ENCODE assay signal across 27 cellular contexts in the genomic region with DNA sequence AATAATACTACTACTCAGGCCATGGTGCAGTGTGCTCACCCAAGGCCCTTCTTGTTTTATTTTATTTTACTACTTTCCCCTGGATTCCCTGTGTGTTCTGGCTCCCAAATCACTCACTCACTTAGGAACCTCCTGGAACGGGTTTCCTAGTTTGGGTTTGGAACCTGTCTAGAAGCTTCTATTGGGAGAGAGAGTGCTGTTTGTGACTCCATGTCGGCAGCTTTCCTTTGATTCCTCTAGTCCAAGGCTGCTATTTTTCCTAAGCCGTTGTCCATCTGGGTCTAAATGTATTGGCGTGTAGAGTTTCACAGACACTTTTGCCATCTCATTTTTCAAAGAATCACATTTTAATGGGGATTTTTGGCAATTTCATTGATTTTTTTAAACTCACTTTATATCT.
DNase-seq lines count a peak whose midpoint lies in the region; ATAC-seq and TF ChIP-seq lines count a peak whose summit lies in the region.
"Had no signal": no experiment of that assay in that cellular context is flagged by ENCODE, and none has a peak within 500 bp of the region (broad histone marks: within the 10 kb centered on the region; RNA-seq: fewer than 3 reads in every experiment).

No MANE protein-coding gene starts in this region.

- H2AFZ ChIP-seq in GM23338 (peak overlapping the region; percentile 69; the same call in 1 of the 2 replicates), mesenchymal stem cell (ENCODE audit: low read depth, low read length) (no peak overlapping the region)
- H2AFZ ChIP-seq: GM23248 had no signal

- no peak overlapping the region for H4K91ac ChIP-seq in mesenchymal stem cell (ENCODE audit: low read length)

- H3K4me1 ChIP-seq in GM23338 (ENCODE audit: insufficient read depth), result peaks cover 8% of the 10 kb centered on the region; the same call in 1 of the 2 replicates
- H3K4me1 ChIP-seq in right lobe of liver, result peaks cover 0 to 25% (median 10%) of the 10 kb centered on the region in 4 donors
- no peaks in the 10 kb centered on the region for H3K4me1 ChIP-seq in mesenchymal stem cell (ENCODE audit: control insufficient read depth, insufficient read depth, low read depth, low read length)
- no peaks in the 10 kb centered on the region for H3K4me1 ChIP-seq in left lung
- H3K4me1 ChIP-seq: BLaER1 treated with 17β-estradiol and CSF1 and Interleukin-3, amounts not matched to agents 10 nM and 100 nM; Peyer's patch had no signal

- TF ChIP-seq POLR2A in right lobe of liver (IDR thresholded peaks at IDR 0.05), result no peak

- H2BK15ac ChIP-seq in mesenchymal stem cell (ENCODE audit: low read depth, poor library complexity, severe bottlenecking), result no peak overlapping the region

- H3K27ac Mint-ChIP-seq in GM23338, result no peak overlapping the region
- H3K27ac Mint-ChIP-seq in WTC11, result no peak overlapping the region
- H3K27ac Mint-ChIP-seq: CD4-positive, alpha-beta T cell had no signal

- no peak overlapping the region for H2AK5ac ChIP-seq in mesenchymal stem cell (ENCODE audit: low read length, severe bottlenecking)

- no peak overlapping the region for H2BK12ac ChIP-seq in mesenchymal stem cell (ENCODE audit: low read length in 2 of 2)

- H3K14ac ChIP-seq in mesenchymal stem cell (ENCODE audit: low read length in 2 of 2), result no peak overlapping the region

- intact Hi-C loops in right lobe of liver (cut with DNase I), result no loop called here
- intact Hi-C loops in left lung (cut with DNase I), result no loop called here

- no peak overlapping the region for H3K9ac ChIP-seq in mesenchymal stem cell (ENCODE audit: low read length)
- H3K9ac ChIP-seq: BLaER1 treated with 17β-estradiol and CSF1 and Interleukin-3, amounts not matched to agents 10 nM and 100 nM; GM23248 had no signal

- H3K36me3 ChIP-seq in GM23338 (ENCODE audit: insufficient read depth), result no peaks in the 10 kb centered on the region
- H3K36me3 ChIP-seq in right lobe of liver, result no peaks in the 10 kb centered on the region
- H3K36me3 ChIP-seq in mesenchymal stem cell (ENCODE audit: control insufficient read depth in 1 of 2, insufficient read depth in 2 of 2, low read depth in 1 of 2, low read length in 2 of 2), result no peaks in the 10 kb centered on the region
- no peaks in the 10 kb centered on the region for H3K36me3 ChIP-seq in left lung
- H3K36me3 ChIP-seq: BLaER1 treated with 17β-estradiol and CSF1 and Interleukin-3, amounts not matched to agents 10 nM and 100 nM; Peyer's patch had no signal

- DNase-seq in GM23338 (ENCODE audit: low spot score) (no peak), WTC11 (ENCODE audit: low spot score) (no peak), right lobe of liver (no peak), NCI-H2196 (lab: John Stamatoyannopoulos, UW; ENCODE audit: unreplicated experiment) (no peak), mesenchymal stem cell (no peak), left lung (no peak), NCI-H2029 treated with DMSO at 0.1 percent for 48 hours (lab: John Stamatoyannopoulos, UW) (no peak)
- DNase-seq: AML-193; CD4-positive, alpha-beta T cell; DMS79; EL; GDM1; GM23248; HCEC 1CT; IMR-90; KG1; MM.1S; NCI-H1092; NCI-H1417 treated with DMSO at 0.1 percent for 48 hours; NCI-H187; NCI-H2171 treated with DMSO at 0.1 percent for 48 hours; NCI-H524; NCI-H774; Peyer's patch had no signal

- H3K18ac ChIP-seq in mesenchymal stem cell (ENCODE audit: low read depth in 1 of 2, low read length in 2 of 2), result no peak overlapping the region

- H4K8ac ChIP-seq in mesenchymal stem cell (ENCODE audit: low read length), result no peak overlapping the region

- no peaks in the 10 kb centered on the region for H3K36me3 Mint-ChIP-seq in GM23338 (ENCODE audit: low read depth)
- no peaks in the 10 kb centered on the region for H3K36me3 Mint-ChIP-seq in WTC11

- H3K27me3 Mint-ChIP-seq in GM23338 (ENCODE audit: insufficient read depth, low read depth, poor library complexity) (no peaks in the 10 kb centered on the region), WTC11 (ENCODE audit: low read depth) (peaks cover 8% of the 10 kb centered on the region)
- H3K27me3 Mint-ChIP-seq: CD4-positive, alpha-beta T cell had no signal

- H3K4me3 Mint-ChIP-seq in GM23338 (no peak overlapping the region), WTC11 (no peak overlapping the region)
- H3K4me3 Mint-ChIP-seq: CD4-positive, alpha-beta T cell had no signal

- no peaks in the 10 kb centered on the region for H3F3A ChIP-seq in GM23338 (replicated peaks; ENCODE audit: low read depth)

- CTCF ChIA-PET in WTC11 (lab: Charles Lee), result no interaction called here

- no peaks in the 10 kb centered on the region for H3K79me2 ChIP-seq in GM23338 (replicated peaks; ENCODE audit: insufficient read depth)

- WGBS in right lobe of liver (ENCODE audit: insufficient coverage, low coverage, low lambda C conversion rate, missing lambda C conversion rate), result 51% methylated on average over 4 of the region's 4 CpGs
- WGBS in mesenchymal stem cell, result 83% methylated on average over 1 of the region's 4 CpGs

- no peak overlapping the region for H2BK5ac ChIP-seq in mesenchymal stem cell (ENCODE audit: low read depth, low read length, poor library complexity, severe bottlenecking)

- H3K79me1 ChIP-seq in mesenchymal stem cell (replicated peaks; ENCODE audit: low read length, poor library complexity, severe bottlenecking), result no peaks in the 10 kb centered on the region

- peaks cover 6% of the 10 kb centered on the region; the same call in 1 of the 2 replicates for H3K9me2 ChIP-seq in GM23338 (ENCODE audit: insufficient read depth)

- no peaks in the 10 kb centered on the region for H3K9me3 Mint-ChIP-seq in GM23338
- H3K9me3 Mint-ChIP-seq in WTC11, result no peaks in the 10 kb centered on the region

- H2BK120ac ChIP-seq in mesenchymal stem cell (ENCODE audit: low read depth, low read length), result no peak overlapping the region

- no peak overlapping the region for H3K23ac ChIP-seq in mesenchymal stem cell (ENCODE audit: low read length in 2 of 2)

- POLR2A ChIA-PET in WTC11 (lab: Charles Lee), result no interaction called here

- ATAC-seq in GM23338 (no peak), WTC11 (no peak), right lobe of liver (no peak), left lung (no peak)
- ATAC-seq: GM12878 had no signal

- no peaks in the 10 kb centered on the region for H4K20me1 ChIP-seq in GM23338 (replicated peaks; ENCODE audit: insufficient read depth)
- H4K20me1 ChIP-seq: BLaER1 treated with 17β-estradiol and CSF1 and Interleukin-3, amounts not matched to agents 10 nM and 100 nM had no signal

- no peaks in the 10 kb centered on the region for H3K9me3 ChIP-seq in right lobe of liver
- H3K9me3 ChIP-seq in mesenchymal stem cell (ENCODE audit: control insufficient read depth, low read length), result no peaks in the 10 kb centered on the region
- H3K9me3 ChIP-seq in left lung, result no peaks in the 10 kb centered on the region
- H3K9me3 ChIP-seq: A549; BLaER1 treated with 17β-estradiol and CSF1 and Interleukin-3, amounts not matched to agents 10 nM and 100 nM; Peyer's patch had no signal

- H3K27ac ChIP-seq in GM23338 (ENCODE audit: low read depth), result no peak overlapping the region
- H3K27ac ChIP-seq in right lobe of liver, result peak overlapping the region in 2 of 3 donors; percentile 59 to 94
- no peak overlapping the region for H3K27ac ChIP-seq in mesenchymal stem cell (ENCODE audit: low read length, poor library complexity, severe bottlenecking)
- no peak overlapping the region for H3K27ac ChIP-seq in left lung
- H3K27ac ChIP-seq: BLaER1 treated with 17β-estradiol and CSF1 and Interleukin-3, amounts not matched to agents 10 nM and 100 nM; GM23248; Peyer's patch had no signal

- H3K27me3 ChIP-seq in GM23338 (ENCODE audit: insufficient read depth) (no peaks in the 10 kb centered on the region), right lobe of liver (no peaks in the 10 kb centered on the region), mesenchymal stem cell (ENCODE audit: control insufficient read depth in 1 of 2, insufficient read depth in 1 of 2, low read length in 2 of 2) (peaks cover 6 to 17% of the 10 kb centered on the region in 2 experiments), left lung (no peaks in the 10 kb centered on the region)
- H3K27me3 ChIP-seq: BLaER1 treated with 17β-estradiol and CSF1 and Interleukin-3, amounts not matched to agents 10 nM and 100 nM; Peyer's patch had no signal

- no peak overlapping the region for H3K4ac ChIP-seq in mesenchymal stem cell (ENCODE audit: low read depth in 1 of 2, low read length in 2 of 2)

- H3K4me3 ChIP-seq in GM23338, result no peak overlapping the region
- no peak overlapping the region for H3K4me3 ChIP-seq in right lobe of liver
- H3K4me3 ChIP-seq in mesenchymal stem cell (ENCODE audit: insufficient read depth in 1 of 2, low read depth in 1 of 2, low read length in 2 of 2), result no peak overlapping the region
- H3K4me3 ChIP-seq in left lung, result no peak overlapping the region
- H3K4me3 ChIP-seq: A549; BLaER1 treated with 17β-estradiol and CSF1 and Interleukin-3, amounts not matched to agents 10 nM and 100 nM; GM12878; GM23248; Peyer's patch had no signal

- H3K4me1 Mint-ChIP-seq in GM23338 (peaks cover 8% of the 10 kb centered on the region), WTC11 (peaks cover 7% of the 10 kb centered on the region)

- H3K4me2 ChIP-seq in GM23338 (no peak overlapping the region), mesenchymal stem cell (ENCODE audit: low read length, poor library complexity, severe bottlenecking) (no peak overlapping the region)
- H3K4me2 ChIP-seq: BLaER1 treated with 17β-estradiol and CSF1 and Interleukin-3, amounts not matched to agents 10 nM and 100 nM had no signal

- TF ChIP-seq CTCF in GM23338 (conservative IDR thresholded peaks at IDR 0.05; ENCODE audit: low read depth in 2 of 2), result no peak
- no peak for TF ChIP-seq CTCF in WTC11 (IDR thresholded peaks at IDR 0.05)
- TF ChIP-seq CTCF in right lobe of liver (IDR thresholded peaks at IDR 0.05), result no peak
- no peak for TF ChIP-seq CTCF in left lung (IDR thresholded peaks at IDR 0.05)

TF ChIP-seq in GM23338, 12 proteins besides CTCF, POLR2A, EP300 and RAD21 (continues in another document):
- no peak for TF ChIP-seq EZH2phosphoT487 (IDR thresholded peaks at IDR 0.05; ENCODE audit: unreplicated experiment)

TF ChIP-seq in WTC11, 78 proteins besides CTCF, POLR2A, EP300 and RAD21:
- TF ChIP-seq GABPB1 (CRISPR knock-in tag; IDR thresholded peaks at IDR 0.05) (peak; percentile 9; the same call in 1 of the 2 replicates), ESRRA (CRISPR knock-in tag; IDR thresholded peaks at IDR 0.05; ENCODE audit: borderline replicate concordance) (no peak)
TF ChIP-seq in WTC11: peak in this region for 1.

Comparison
In these comparisons a context has a peak if more than half of its experiments do, and no peak if none do; other contexts are left out.
1. H3K27ac ChIP-seq: peak in right lobe of liver (2 of 3); none in GM23338 (single experiment), mesenchymal stem cell (single experiment) and left lung (0 of 2).